In genomic region chr3:31265646-31266423, GRCh38 we compare ENCODE assay signal across 18 cellular contexts.
DNase-seq lines count a peak whose midpoint lies in the region; ATAC-seq and TF ChIP-seq lines count a peak whose summit lies in the region.
"Had no signal": no experiment of that assay in that cellular context is flagged by ENCODE, and none has a peak within 500 bp of the region (broad histone marks: within the 10 kb centered on the region; RNA-seq: fewer than 3 reads in every experiment).

No MANE protein-coding gene starts in this region.

- no peak overlapping the region for H3K4me3 Mint-ChIP-seq in naive B cell
- H3K4me3 Mint-ChIP-seq: nephron progenitor cell had no signal

- H3K9me3 ChIP-seq in OCI-LY1 (ENCODE audit: low read length), result no peaks in the 10 kb centered on the region
- H3K9me3 ChIP-seq: gastrocnemius medialis, transverse colon had no signal

- no peaks in the 10 kb centered on the region for H3K36me3 ChIP-seq in OCI-LY1 (ENCODE audit: insufficient read depth, low read length)
- H3K36me3 ChIP-seq: gastrocnemius medialis, transverse colon had no signal

- H3K27me3 Mint-ChIP-seq in naive B cell, result peaks cover 0 to 7% (median under 1%) of the 10 kb centered on the region in 3 donors

- no peak overlapping the region for H3K27ac Mint-ChIP-seq in naive B cell
- H3K27ac Mint-ChIP-seq: nephron progenitor cell had no signal

- H3K27ac ChIP-seq in OCI-LY1 (ENCODE audit: low read depth, low read length, poor library complexity, severe bottlenecking) (no peak overlapping the region), foreskin keratinocyte (no peak overlapping the region)
- H3K27ac ChIP-seq: gastrocnemius medialis, transverse colon had no signal

- H3K9ac ChIP-seq in OCI-LY1 (ENCODE audit: low read length), result no peak overlapping the region

- no peak overlapping the region for H3K4me3 ChIP-seq in OCI-LY1 (ENCODE audit: low read depth, low read length, poor library complexity, severe bottlenecking)
- H3K4me3 ChIP-seq: gastrocnemius medialis, transverse colon had no signal

- no peak overlapping the region for H3K4me2 ChIP-seq in OCI-LY1 (ENCODE audit: low read length)

- H3K27me3 ChIP-seq in OCI-LY1 (ENCODE audit: insufficient read depth, low read length) (no peaks in the 10 kb centered on the region), foreskin keratinocyte (no peaks in the 10 kb centered on the region)
- H3K27me3 ChIP-seq: gastrocnemius medialis, transverse colon had no signal

- H2AFZ ChIP-seq in OCI-LY1 (ENCODE audit: low read length), result no peak overlapping the region

- no peaks in the 10 kb centered on the region for H3F3A ChIP-seq in OCI-LY1 (ENCODE audit: insufficient read depth, low read length)

- DNase-seq in Kasumi-1 (lab: John Stamatoyannopoulos, UW) (peak; percentile 71 to 83), dermis blood vessel endothelial cell (peak; percentile 93), naive B cell (peak; percentile 7), Ammon's horn (ENCODE audit: low spot score) (no peak), foreskin keratinocyte (no peak)
- no peak for DNase-seq in activated CD8-positive, alpha-beta memory T cell treated with anti-CD3 and anti-CD28 coated beads for 24 hours
- DNase-seq in activated CD4-positive, alpha-beta T cell treated with anti-CD3 and anti-CD28 coated beads, Interleukin-2, amount 50 U/mL, for 4 hours, result no peak
- DNase-seq: activated CD8-positive, alpha-beta memory T cell treated with anti-CD3 and anti-CD28 coated beads, Interleukin-2, amount 50 U/mL, for 4 hours; activated naive CD4-positive, alpha-beta T cell; gastrocnemius medialis; H7; NCI-H146; nephron progenitor cell; SHP77; stimulated activated naive CD4-positive, alpha-beta T cell treated with Interleukin-2 at 50 U/mL for 16 hours; T-helper 2 cell; transverse colon had no signal

- H3K4me1 ChIP-seq in OCI-LY1 (ENCODE audit: insufficient read depth, low read length, severe bottlenecking), result no peaks in the 10 kb centered on the region
- no peaks in the 10 kb centered on the region for H3K4me1 ChIP-seq in foreskin keratinocyte
- H3K4me1 ChIP-seq: gastrocnemius medialis, transverse colon had no signal

- peaks cover 0 to 2% (median 0%) of the 10 kb centered on the region in 7 donors for H3K9me3 Mint-ChIP-seq in naive B cell

- ATAC-seq in naive B cell (ENCODE audit: low read depth in 2 of 2), result peak; percentile 49 to 72
- ATAC-seq in foreskin keratinocyte, result no peak
- ATAC-seq: gastrocnemius medialis had no signal

- H3K36me3 Mint-ChIP-seq in naive B cell, result peaks cover 0 to 2% of the 10 kb centered on the region in 2 donors

- TF ChIP-seq CTCF in OCI-LY1 (IDR thresholded peaks at IDR 0.05; ENCODE audit: low read length), result peak; percentile 13; the same call in 1 of the 2 replicates
- TF ChIP-seq CTCF in foreskin keratinocyte (conservative IDR thresholded peaks at IDR 0.05), result no peak

- peaks cover 0 to 9% (median 0%) of the 10 kb centered on the region in 3 donors for H3K4me1 Mint-ChIP-seq in naive B cell

- no peaks in the 10 kb centered on the region for H3K9me2 ChIP-seq in OCI-LY1 (ENCODE audit: low read depth, low read length)

- no peaks in the 10 kb centered on the region for H3K79me2 ChIP-seq in OCI-LY1 (ENCODE audit: insufficient read depth, low read length)

- no peaks in the 10 kb centered on the region for H4K20me1 ChIP-seq in OCI-LY1 (ENCODE audit: insufficient read depth, low read length)

Comparison
In these comparisons a context has a peak if more than half of its experiments do, and no peak if none do; other contexts are left out.
1. DNase-seq: peak in Kasumi-1 (2 of 2), dermis blood vessel endothelial cell (single experiment) and naive B cell (single experiment); none in activated CD8-positive, alpha-beta memory T cell treated with anti-CD3 and anti-CD28 coated beads for 24 hours (single experiment), activated CD4-positive, alpha-beta T cell treated with anti-CD3 and anti-CD28 coated beads, Interleukin-2, amount 50 U/mL, for 4 hours (0 of 2), Ammon's horn (single experiment) and foreskin keratinocyte (0 of 2).